20 cellular contexts compared by ENCODE assay signal in the genomic region with DNA sequence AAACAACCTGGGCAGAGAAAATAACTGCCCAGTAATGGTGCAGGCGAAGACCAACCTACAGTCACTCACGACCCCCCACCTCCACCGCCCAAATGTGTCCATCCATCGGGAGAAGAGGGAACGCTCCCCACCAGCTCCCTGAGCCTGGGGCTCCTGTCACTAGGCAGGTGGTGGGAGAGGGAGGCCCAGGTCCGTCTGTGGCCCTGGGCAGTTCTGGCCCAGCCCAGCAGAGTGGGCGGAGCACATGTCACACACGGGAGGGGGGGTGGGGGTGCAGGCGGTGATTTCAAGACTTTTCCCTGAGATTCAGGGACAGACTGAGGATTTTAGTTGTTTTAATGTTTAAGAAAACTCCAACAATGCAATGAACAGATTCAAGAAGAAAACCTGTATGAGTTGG. TPM values are rescaled to one million over a fixed set of nuclear protein-coding genes. Genes with fewer than 3 reads are reported as not detected.
DNase-seq lines count a peak whose midpoint lies in the region; ATAC-seq, FAIRE-seq and TF ChIP-seq lines count a peak whose summit lies in the region.
"Had no signal": no experiment of that assay in that cellular context is flagged by ENCODE, and none has a peak within 500 bp of the region (broad histone marks: within the 10 kb centered on the region; RNA-seq: fewer than 3 reads in every experiment).

No MANE protein-coding gene starts in this region.

- H3K27me3 ChIP-seq in left ventricle myocardium inferior (ENCODE audit: low read depth) = no peaks in the 10 kb centered on the region
- H3K27me3 ChIP-seq in GM23338 (ENCODE audit: insufficient read depth) = no peaks in the 10 kb centered on the region
- H3K27me3 ChIP-seq in K562 (ENCODE audit: control insufficient read depth in 2 of 2, insufficient read depth in 2 of 2, low read length in 2 of 2) = no peaks in the 10 kb centered on the region
- no peaks in the 10 kb centered on the region for H3K27me3 ChIP-seq in lower lobe of right lung (ENCODE audit: low read depth)
- no peaks in the 10 kb centered on the region for H3K27me3 ChIP-seq in SJCRH30
- H3K27me3 ChIP-seq: BLaER1 had no signal

- no peak for FAIRE-seq in K562 (lab: Jason Lieb, UNC)
- FAIRE-seq: A549 had no signal

- H3K36me3 Mint-ChIP-seq in GM23338 (ENCODE audit: low read depth) = peaks cover 3% of the 10 kb centered on the region; the same call in 2 of the 3 replicates
- H3K36me3 Mint-ChIP-seq: CD14-positive monocyte had no signal

- H3K4me3 Mint-ChIP-seq in GM23338 = no peak overlapping the region
- H3K4me3 Mint-ChIP-seq: CD14-positive monocyte; CD4-positive, alpha-beta memory T cell had no signal

- H3K9me3 ChIP-seq in left ventricle myocardium inferior (replicated peaks) (peaks cover 19% of the 10 kb centered on the region), K562 (replicated peaks; ENCODE audit: control insufficient read depth, insufficient read depth, low read depth, low read length) (no peaks in the 10 kb centered on the region), lower lobe of right lung (peaks cover 3% of the 10 kb centered on the region), SJCRH30 (replicated peaks) (no peaks in the 10 kb centered on the region)
- H3K9me3 ChIP-seq: A549 had no signal

- H3K4me3 ChIP-seq in left ventricle myocardium inferior = no peak overlapping the region
- H3K4me3 ChIP-seq in GM23338 = no peak overlapping the region
- H3K4me3 ChIP-seq in K562 = no peak overlapping the region
- H3K4me3 ChIP-seq in lower lobe of right lung = no peak overlapping the region
- H3K4me3 ChIP-seq in SJCRH30 = no peak overlapping the region
- H3K4me3 ChIP-seq: A549, BLaER1 had no signal

- H3K4me1 ChIP-seq in left ventricle myocardium inferior = peaks cover 11% of the 10 kb centered on the region
- no peaks in the 10 kb centered on the region for H3K4me1 ChIP-seq in GM23338 (ENCODE audit: insufficient read depth)
- peaks cover 0 to 42% of the 10 kb centered on the region in 2 experiments; a peak in 1 of 5 replicates for H3K4me1 ChIP-seq in K562 (replicated peaks in 1 of 2; ENCODE audit: control insufficient read depth in 2 of 2, insufficient read depth in 2 of 2, low read length in 2 of 2)
- no peaks in the 10 kb centered on the region for H3K4me1 ChIP-seq in lower lobe of right lung
- no peaks in the 10 kb centered on the region for H3K4me1 ChIP-seq in SJCRH30
- H3K4me1 ChIP-seq: A549, BLaER1 had no signal

- no peaks in the 10 kb centered on the region; the same call in 1 of the 2 replicates for H4K20me1 ChIP-seq in GM23338 (replicated peaks; ENCODE audit: insufficient read depth)
- 0 out of 2 replicates have a peak, but pooled peaks cover 4% of the 10 kb centered on the region for H4K20me1 ChIP-seq in K562 (replicated peaks; ENCODE audit: control insufficient read depth, insufficient read depth, low read length)
- H4K20me1 ChIP-seq: BLaER1 had no signal

- H3K9me2 ChIP-seq in GM23338 (ENCODE audit: insufficient read depth) = no peaks in the 10 kb centered on the region

- no peak overlapping the region for H3K27ac Mint-ChIP-seq in GM23338
- H3K27ac Mint-ChIP-seq: CD14-positive monocyte; CD4-positive, alpha-beta memory T cell had no signal

- POLR2A ChIA-PET in K562 (lab: Yijun Ruan, JAX) = interaction anchor here (0.5 to 6.8 kb wide), 7 partner anchors 10 to 123 kb away, joined by 3 to 43 read pairs (median 5); no protein-coding TSS in a partner anchor

- H3K36me3 ChIP-seq in left ventricle myocardium inferior (peaks cover 9% of the 10 kb centered on the region), GM23338 (ENCODE audit: insufficient read depth) (no peaks in the 10 kb centered on the region), K562 (ENCODE audit: control insufficient read depth, insufficient read depth, low read length) (no peaks in the 10 kb centered on the region), lower lobe of right lung (no peaks in the 10 kb centered on the region), SJCRH30 (no peaks in the 10 kb centered on the region)

- H3K27me3 Mint-ChIP-seq in GM23338 (ENCODE audit: insufficient read depth, low read depth, poor library complexity) = peaks cover 8% of the 10 kb centered on the region
- H3K27me3 Mint-ChIP-seq: CD4-positive, alpha-beta memory T cell had no signal

- no peak for TF ChIP-seq POLR2A in K562 (conservative IDR thresholded peaks at IDR 0.05)

- H3K4me1 Mint-ChIP-seq in GM23338 = peaks cover 8% of the 10 kb centered on the region
- H3K4me1 Mint-ChIP-seq: CD14-positive monocyte had no signal

- H3K9me1 ChIP-seq in K562 (ENCODE audit: control insufficient read depth, insufficient read depth, low read length) = no peaks in the 10 kb centered on the region

- H3K4me2 ChIP-seq in GM23338 (no peak overlapping the region), K562 (ENCODE audit: insufficient read depth, low read length) (no peak overlapping the region)
- H3K4me2 ChIP-seq: A549, BLaER1 had no signal

- no peak for TF ChIP-seq EP300 in K562 (IDR thresholded peaks at IDR 0.05; ENCODE audit: low read length)

- no peaks in the 10 kb centered on the region; the same call in 2 of the 3 replicates for H3K9me3 Mint-ChIP-seq in GM23338

- BruUV-seq in K562 (replicated peaks; lab: Mats Ljungman, UMichigan) = no TSS peak

- H3K27ac ChIP-seq in left ventricle myocardium inferior (replicated peaks) = no peak overlapping the region
- H3K27ac ChIP-seq in GM23338 (ENCODE audit: low read depth) = no peak overlapping the region
- no peak overlapping the region for H3K27ac ChIP-seq in K562 (ENCODE audit: extremely low read depth, low read depth, low read length)
- H3K27ac ChIP-seq in lower lobe of right lung = no peak overlapping the region
- no peak overlapping the region for H3K27ac ChIP-seq in SJCRH30
- H3K27ac ChIP-seq: 22Rv1, A549, BLaER1, HL-60 had no signal

- CTCF ChIA-PET in K562 (lab: Yijun Ruan, JAX; ENCODE audit: low intra/inter-chr PET ratio) = no interaction called here

- TF ChIP-seq RAD21 in K562 (CRISPR knock-in tag; conservative IDR thresholded peaks at IDR 0.05 in 1 of 2, IDR thresholded peaks at IDR 0.05 in 1 of 2) = no peak

- 42% methylated on average over 9 of the region's 9 CpGs for WGBS in K562 (ENCODE audit: insufficient coverage, low coverage, missing lambda C conversion rate)

- intact Hi-C loops in Right ventricle myocardium superior (cut with DNase I) (no loop called here), left ventricle myocardium inferior (cut with micrococcal nuclease) (no loop called here), K562 (cut with micrococcal nuclease) (no loop called here), lower lobe of right lung (cut with DNase I) (no loop called here)

- TF ChIP-seq CTCF in left ventricle myocardium inferior (IDR thresholded peaks at IDR 0.05; ENCODE audit: borderline replicate concordance) = no peak
- TF ChIP-seq CTCF in GM23338 (conservative IDR thresholded peaks at IDR 0.05; ENCODE audit: low read depth in 2 of 2) = no peak
- TF ChIP-seq CTCF in K562 (IDR thresholded peaks at IDR 0.05 in 2 of 3, conservative IDR thresholded peaks at IDR 0.05 in 1 of 3; ENCODE audit: insufficient read depth in 2 of 3, low read depth in 1 of 3, low read length in 3 of 3) = no peak
- TF ChIP-seq CTCF in lower lobe of right lung (IDR thresholded peaks at IDR 0.05) = no peak

- in situ Hi-C loops in K562 (cut with MboI) = no loop called here

- H3F3A ChIP-seq in GM23338 (replicated peaks; ENCODE audit: low read depth) = no peaks in the 10 kb centered on the region

- H3K9ac ChIP-seq in K562 (ENCODE audit: insufficient read depth in 1 of 2, low read depth in 2 of 2, low read length in 2 of 2) = no peak overlapping the region; a peak in 1 of 4 replicates
- H3K9ac ChIP-seq: BLaER1 had no signal

- H3K79me2 ChIP-seq in GM23338 (replicated peaks; ENCODE audit: insufficient read depth) (no peaks in the 10 kb centered on the region), K562 (ENCODE audit: control insufficient read depth, insufficient read depth, low read length) (no peaks in the 10 kb centered on the region)

- H2AFZ ChIP-seq in GM23338 (no peak overlapping the region), K562 (ENCODE audit: low read depth, low read length) (no peak overlapping the region)

- no peak for ATAC-seq in Right ventricle myocardium superior (ENCODE audit: poor library complexity)
- ATAC-seq in GM23338 = peak; percentile 31
- ATAC-seq in K562 = peak; percentile 49
- ATAC-seq in lower lobe of right lung = no peak
- ATAC-seq in GM21786 (IDR thresholded peaks at IDR 0.05; ENCODE audit: unreplicated experiment) = no peak
- ATAC-seq: A549 had no signal

- DNase-seq in Right ventricle myocardium superior = peak; percentile 20
- DNase-seq in left ventricle myocardium inferior = no peak
- DNase-seq in GM23338 (ENCODE audit: low spot score) = no peak
- peak in 3 of 4 experiments; percentile 74 to 89 (median 86) for DNase-seq in K562 (ENCODE audit: extremely low read depth in 1 of 4, low spot score in 3 of 4)
- peak; percentile 37 for DNase-seq in lower lobe of right lung
- DNase-seq in SJCRH30 = no peak
- DNase-seq in stimulated activated CD4-positive, alpha-beta T cell treated with anti-CD3 and anti-CD28 coated beads, Interleukin-4, amount 100 ng/mL, for 1 hour = no peak
- DNase-seq: AML-193; CD4-positive, alpha-beta memory T cell; DMS153; DMS79 treated with DMSO at 0.1 percent for 48 hours; GF-D8; HCEC 1CT had no signal

RNA-seq across cellular contexts. Expression of a gene that starts 36.5 kb away (rescaled TPM):
- 3.2 TPM for total RNA-seq in Right ventricle myocardium superior
- 8.0 TPM for total RNA-seq in left ventricle myocardium inferior
- 0.23 and 0.66 TPM in 2 replicates for total RNA-seq in GM23338 (2014; rRNA removed; shearing (Covaris generic))
- 0.19 TPM in 2 replicates for polyA plus RNA-seq in GM23338 (2016; fragmentation: Nextera tagmentation; extraction: Ambion mirVana)
- total RNA-seq in K562 (2011; cell fraction: chromatin; rRNA removed; ENCODE audit: low replicate concordance) = 31.9 and 90.7 TPM in 2 replicates
- 41.9 and 52.4 TPM in 2 replicates for total RNA-seq in K562 (2011; cell fraction: nucleolus; rRNA removed)
- 40.6 and 47.0 TPM in 2 replicates for total RNA-seq in K562 (2011; cell fraction: nucleoplasm; rRNA removed)
- 8.9 and 14.0 TPM in 2 replicates for total RNA-seq in K562 (2014; rRNA removed)
- total RNA-seq in K562 (2014; rRNA removed; fragmentation: Illumina TruSeq; extraction: Trizol) = 2.1 and 2.6 TPM in 2 replicates
- 3.5 and 3.9 TPM in 2 replicates for total RNA-seq in K562 (2015; rRNA removed; fragmentation: Illumina TruSeq; extraction: Trizol)
- 34.2 and 35.0 TPM in 2 replicates for total RNA-seq in K562 (2021)
- polyA plus RNA-seq in K562 (2011; rRNA removed) = 2.5 and 9.5 TPM in 2 replicates
- polyA plus RNA-seq in K562 (2011; cell fraction: cytosol; rRNA removed) = 5.8 and 7.7 TPM in 2 replicates
- polyA plus RNA-seq in K562 (2011; cell fraction: nucleus; rRNA removed) = 55.1 and 87.1 TPM in 2 replicates
- polyA plus RNA-seq in K562 (2012) = 12.4 and 14.0 TPM in 2 replicates
- polyA plus RNA-seq in K562 (2014; fragmentation: Illumina TruSeq; extraction: Trizol) = 8.0 and 12.8 TPM in 2 replicates
- under 1 TPM; 0.07 to 0.11 TPM for polyA plus RNA-seq in K562 (2014; fragmentation: Nextera tagmentation; extraction: Ambion mirVana)
- polyA plus RNA-seq in K562 (2014; rRNA removed) = 14.7 and 17.1 TPM in 2 replicates
- 2.2 and 5.5 TPM in 2 replicates for polyA minus RNA-seq in K562 (2011; rRNA and poly(A)+ RNA removed)
- polyA minus RNA-seq in K562 (2011; cell fraction: cytosol; rRNA and poly(A)+ RNA removed) = 5.4 and 22.9 TPM in 2 replicates
- polyA minus RNA-seq in K562 (2011; cell fraction: nucleus; rRNA and poly(A)+ RNA removed) = 20.1 and 45.7 TPM in 2 replicates
- total RNA-seq in lower lobe of right lung = 13.5 TPM
- total RNA-seq in SJCRH30 (2014; rRNA removed; shearing (Covaris generic)) = 11.8 and 11.9 TPM in 2 replicates
- total RNA-seq: CD4-positive, alpha-beta memory T cell; H4 had no signal
- polyA plus RNA-seq: CD14-positive monocyte; CD4-positive, alpha-beta memory T cell had no signal

RNA-seq across cellular contexts. Expression of a gene that starts 57.6 kb away (rescaled TPM):
- 2.5 TPM for total RNA-seq in Right ventricle myocardium superior
- total RNA-seq in left ventricle myocardium inferior = 2.9 TPM
- 19.2 and 27.8 TPM in 2 replicates for total RNA-seq in GM23338 (2014; rRNA removed; shearing (Covaris generic))
- 15.2 and 17.4 TPM in 2 replicates for polyA plus RNA-seq in GM23338 (2016; fragmentation: Nextera tagmentation; extraction: Ambion mirVana)
- 5.3 and 21.3 TPM in 2 replicates for total RNA-seq in K562 (2011; cell fraction: chromatin; rRNA removed; ENCODE audit: low replicate concordance)
- total RNA-seq in K562 (2011; cell fraction: nucleolus; rRNA removed) = 21.8 and 25.5 TPM in 2 replicates
- 7.3 and 7.8 TPM in 2 replicates for total RNA-seq in K562 (2011; cell fraction: nucleoplasm; rRNA removed)
- 48.9 and 69.1 TPM in 2 replicates for total RNA-seq in K562 (2014; rRNA removed)
- 0.57 and 0.84 TPM in 2 replicates for total RNA-seq in K562 (2014; rRNA removed; fragmentation: Illumina TruSeq; extraction: Trizol)
- total RNA-seq in K562 (2015; rRNA removed; fragmentation: Illumina TruSeq; extraction: Trizol) = 17.8 and 20.6 TPM in 2 replicates
- 50.5 and 55.3 TPM in 2 replicates for total RNA-seq in K562 (2021)
- polyA plus RNA-seq in K562 (2011; rRNA removed) = 10.2 and 35.0 TPM in 2 replicates
- polyA plus RNA-seq in K562 (2011; cell fraction: cytosol; rRNA removed) = 37.2 and 43.8 TPM in 2 replicates
- polyA plus RNA-seq in K562 (2011; cell fraction: nucleus; rRNA removed) = 33.2 and 43.3 TPM in 2 replicates
- 42.2 and 62.2 TPM in 2 replicates for polyA plus RNA-seq in K562 (2012)
- polyA plus RNA-seq in K562 (2014; fragmentation: Illumina TruSeq; extraction: Trizol) = 1.9 and 18.0 TPM in 2 replicates
- 1 to 10 TPM in 1 of 2 experiments, under 1 TPM in 1; 0.56 to 3.5 TPM for polyA plus RNA-seq in K562 (2014; fragmentation: Nextera tagmentation; extraction: Ambion mirVana)
- 40.7 and 41.3 TPM in 2 replicates for polyA plus RNA-seq in K562 (2014; rRNA removed)
- 2.8 and 3.7 TPM in 2 replicates for polyA minus RNA-seq in K562 (2011; rRNA and poly(A)+ RNA removed)
- 13.2 and 33.0 TPM in 2 replicates for polyA minus RNA-seq in K562 (2011; cell fraction: cytosol; rRNA and poly(A)+ RNA removed)
- polyA minus RNA-seq in K562 (2011; cell fraction: nucleus; rRNA and poly(A)+ RNA removed) = 12.0 and 14.3 TPM in 2 replicates
- 6.0 TPM for total RNA-seq in lower lobe of right lung
- total RNA-seq in SJCRH30 (2014; rRNA removed; shearing (Covaris generic)) = 12.3 and 12.6 TPM in 2 replicates

RNA-seq across cellular contexts. Expression of a gene that starts 57.6 kb away (rescaled TPM):
- 6.2 TPM for total RNA-seq in Right ventricle myocardium superior
- 6.6 TPM for total RNA-seq in left ventricle myocardium inferior
- total RNA-seq in GM23338 (2014; rRNA removed; shearing (Covaris generic)) = 17.4 and 19.2 TPM in 2 replicates
- polyA plus RNA-seq in GM23338 (2016; fragmentation: Nextera tagmentation; extraction: Ambion mirVana) = 7.8 and 9.4 TPM in 2 replicates
- total RNA-seq in K562 (2011; cell fraction: chromatin; rRNA removed; ENCODE audit: low replicate concordance) = 82.4 and 192 TPM in 2 replicates
- 134 and 166 TPM in 2 replicates for total RNA-seq in K562 (2011; cell fraction: nucleolus; rRNA removed)
- 107 and 110 TPM in 2 replicates for total RNA-seq in K562 (2011; cell fraction: nucleoplasm; rRNA removed)
- total RNA-seq in K562 (2014; rRNA removed) = 32.5 and 42.0 TPM in 2 replicates
- total RNA-seq in K562 (2014; rRNA removed; fragmentation: Illumina TruSeq; extraction: Trizol) = 16.3 and 19.8 TPM in 2 replicates
- total RNA-seq in K562 (2015; rRNA removed; fragmentation: Illumina TruSeq; extraction: Trizol) = 26.2 and 28.8 TPM in 2 replicates
- 75.4 and 75.5 TPM in 2 replicates for total RNA-seq in K562 (2021)
- polyA plus RNA-seq in K562 (2011; rRNA removed) = 32.7 and 82.6 TPM in 2 replicates
- polyA plus RNA-seq in K562 (2011; cell fraction: cytosol; rRNA removed) = 68.8 and 74.9 TPM in 2 replicates
- 124 and 157 TPM in 2 replicates for polyA plus RNA-seq in K562 (2011; cell fraction: nucleus; rRNA removed)
- polyA plus RNA-seq in K562 (2012) = 40.3 and 56.9 TPM in 2 replicates
- 39.2 and 40.1 TPM in 2 replicates for polyA plus RNA-seq in K562 (2014; fragmentation: Illumina TruSeq; extraction: Trizol)
- polyA plus RNA-seq in K562 (2014; fragmentation: Nextera tagmentation; extraction: Ambion mirVana) = 10 to 100 TPM; 23.6 to 33.7 TPM
- 28.2 and 31.2 TPM in 2 replicates for polyA plus RNA-seq in K562 (2014; rRNA removed)
- 49.5 and 66.5 TPM in 2 replicates for polyA minus RNA-seq in K562 (2011; rRNA and poly(A)+ RNA removed)
- 31.7 and 46.0 TPM in 2 replicates for polyA minus RNA-seq in K562 (2011; cell fraction: cytosol; rRNA and poly(A)+ RNA removed)
- polyA minus RNA-seq in K562 (2011; cell fraction: nucleus; rRNA and poly(A)+ RNA removed) = 42.7 and 85.4 TPM in 2 replicates
- total RNA-seq in lower lobe of right lung = 24.3 TPM
- total RNA-seq in SJCRH30 (2014; rRNA removed; shearing (Covaris generic)) = 16.2 and 19.1 TPM in 2 replicates

Comparison
In these comparisons a context has a peak if more than half of its experiments do, and no peak if none do; other contexts are left out.
1. DNase-seq: peak in Right ventricle myocardium superior (single experiment), K562 (3 of 4) and lower lobe of right lung (single experiment); none in left ventricle myocardium inferior (single experiment), GM23338 (single experiment), SJCRH30 (0 of 2) and stimulated activated CD4-positive, alpha-beta T cell treated with anti-CD3 and anti-CD28 coated beads, Interleukin-4, amount 100 ng/mL, for 1 hour (single experiment).
2. ATAC-seq: peak in GM23338 (single experiment) and K562 (single experiment); none in Right ventricle myocardium superior (single experiment), lower lobe of right lung (0 of 2) and GM21786 (single experiment).